In the genomic region with DNA sequence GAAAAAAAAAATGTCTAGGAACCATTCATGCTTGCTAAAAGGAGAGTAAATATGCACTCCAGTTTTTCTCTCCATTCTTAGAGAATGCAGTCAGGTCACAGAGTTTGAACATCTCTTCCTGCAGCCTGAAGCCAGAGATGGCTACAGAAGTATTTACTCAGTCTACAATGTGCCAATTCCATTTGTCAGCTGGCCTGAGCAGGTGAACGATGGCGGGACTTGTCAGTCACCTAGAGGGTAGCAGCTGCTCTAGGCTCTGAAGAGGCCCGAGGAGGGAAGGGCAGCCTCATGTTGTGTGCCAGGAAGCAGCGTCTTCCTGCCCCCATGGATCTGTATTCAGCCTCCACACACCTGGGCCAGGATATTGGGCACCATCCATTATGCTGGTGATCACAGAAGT, we compare ENCODE assay signal across 18 cellular contexts.
DNase-seq lines count a peak whose midpoint lies in the region; ATAC-seq and TF ChIP-seq lines count a peak whose summit lies in the region.
"Had no signal": no experiment of that assay in that cellular context is flagged by ENCODE, and none has a peak within 500 bp of the region (broad histone marks: within the 10 kb centered on the region; RNA-seq: fewer than 3 reads in every experiment).

No MANE protein-coding gene starts in this region.

- peak; percentile 81 for DNase-seq in COLO668 (lab: John Stamatoyannopoulos, UW; ENCODE audit: unreplicated experiment)
- DNase-seq in NCI-H1105 treated with DMSO at 0.1 percent for 48 hours (lab: John Stamatoyannopoulos, UW): peak; percentile 79
- peak; percentile 85 for DNase-seq in NCI-H345 (lab: John Stamatoyannopoulos, UW)
- peak; percentile 12 to 27 for DNase-seq in left colon
- no peak for DNase-seq in cerebellum (ENCODE audit: low spot score)
- no peak for DNase-seq in ovary
- DNase-seq: activated B cell treated with CpG ODN at 0.5 μM for 24 hours; activated CD8-positive, alpha-beta T cell treated with anti-CD3 and anti-CD28 coated beads for 36 hours; activated T-cell treated with anti-CD3 and anti-CD28 coated beads, Interleukin-2, amount 50 U/mL, for 48 hours; hypothalamus; kidney; NCI-H446 treated with DMSO at 0.1 percent for 48 hours; PC-3; testis had no signal

- H3K4me3 ChIP-seq in ovary: no peak overlapping the region
- H3K4me3 ChIP-seq: BLaER1, neural progenitor cell, testis had no signal

- no peak for TF ChIP-seq EP300 in ovary (IDR thresholded peaks at IDR 0.05)

- no peak for TF ChIP-seq POLR2A in ovary (IDR thresholded peaks at IDR 0.05)

- peaks cover 2% of the 10 kb centered on the region for H3K4me1 ChIP-seq in ovary (ENCODE audit: insufficient read depth)
- H3K4me1 ChIP-seq: BLaER1, neural progenitor cell had no signal

- intact Hi-C loops in left colon (cut with DNase I, micrococcal nuclease): no loop called here
- intact Hi-C loops in ovary (cut with DNase I): no loop called here

- H3K27me3 ChIP-seq in ovary: no peaks in the 10 kb centered on the region
- H3K27me3 ChIP-seq: BLaER1, neural progenitor cell, testis had no signal

- WGBS in ovary, 3 donors: 81 to 92% (median 89%) methylated on average over 4 of the region's 4 CpGs

- no peak overlapping the region for H3K27ac ChIP-seq in ovary
- H3K27ac ChIP-seq: BLaER1, neural progenitor cell, testis had no signal

- no peak for TF ChIP-seq CTCF in ovary (IDR thresholded peaks at IDR 0.05)

- no peaks in the 10 kb centered on the region for H3K9me3 ChIP-seq in ovary
- H3K9me3 ChIP-seq: BLaER1, testis had no signal

- H3K36me3 ChIP-seq in ovary: no peaks in the 10 kb centered on the region
- H3K36me3 ChIP-seq: BLaER1, neural progenitor cell had no signal

- ATAC-seq in left colon: peak; percentile 83
- no peak for ATAC-seq in HG02623 (IDR thresholded peaks at IDR 0.05; ENCODE audit: unreplicated experiment)
- ATAC-seq in HG03159 (IDR thresholded peaks at IDR 0.05; ENCODE audit: unreplicated experiment): no peak
- ATAC-seq: activated CD8-positive, alpha-beta T cell treated with anti-CD3 and anti-CD28 coated beads for 36 hours; PC-3 had no signal

Comparison
In these comparisons a context has a peak if more than half of its experiments do, and no peak if none do; other contexts are left out.
1. DNase-seq: peak in COLO668 (single experiment), NCI-H1105 treated with DMSO at 0.1 percent for 48 hours (single experiment), NCI-H345 (single experiment) and left colon (2 of 2); none in cerebellum (single experiment) and ovary (0 of 5).